ENCODE assay signal across 24 cellular contexts in the genomic region with DNA sequence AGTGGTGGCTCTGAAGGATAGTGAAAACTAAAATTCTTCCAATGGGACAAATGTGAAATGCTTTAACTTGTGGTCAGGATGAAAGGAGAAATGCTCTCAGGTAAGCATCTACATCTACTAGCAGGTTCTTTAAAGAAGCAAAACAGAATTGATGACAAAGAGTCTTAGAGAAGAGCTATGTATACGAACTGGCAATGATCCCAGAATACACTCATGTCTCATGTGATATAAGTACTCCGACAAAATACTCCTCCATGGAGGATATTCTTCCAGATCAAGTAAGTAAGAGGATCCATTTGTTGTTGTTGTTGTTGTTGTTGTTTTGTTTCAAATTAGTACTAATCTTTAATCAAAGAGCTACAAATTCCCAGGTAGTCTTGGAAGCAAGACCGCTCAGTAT.
DNase-seq lines count a peak whose midpoint lies in the region; ATAC-seq and TF ChIP-seq lines count a peak whose summit lies in the region.
"Had no signal": no experiment of that assay in that cellular context is flagged by ENCODE, and none has a peak within 500 bp of the region (broad histone marks: within the 10 kb centered on the region; RNA-seq: fewer than 3 reads in every experiment).

No MANE protein-coding gene starts in this region.

- no peak for TF ChIP-seq CTCF in fibroblast of mammary gland (conservative IDR thresholded peaks at IDR 0.05; ENCODE audit: control insufficient read depth, insufficient read depth, low read depth, low read length)

- DNase-seq in COLO829 (ENCODE audit: low spot score) (peak; percentile 75), HCEC 1CT (peak; percentile 61), RPMI7951 (ENCODE audit: low read depth) (peak; percentile 14), fibroblast of mammary gland (ENCODE audit: low read depth) (peak; percentile 61), iPS-NIHi7 (ENCODE audit: extremely low spot score) (no peak)
- DNase-seq in stimulated activated CD4-positive, alpha-beta T cell treated with anti-CD3 and anti-CD28 coated beads, Interleukin-4, amount 100 ng/mL, for 4 hours: no peak
- no peak for DNase-seq in stimulated activated naive CD8-positive, alpha-beta T cell treated with anti-CD3 and anti-CD28 coated beads, Interleukin-15, Interleukin-2, amounts not matched to agents 100 U/mL and 50 U/mL, for 24 hours
- no peak for DNase-seq in stimulated activated CD4-positive, alpha-beta T cell treated with anti-CD3 and anti-CD28 coated beads, Interleukin-15, amount 100 ng/mL, for 24 hours
- DNase-seq: activated CD4-positive, CD25-positive, alpha-beta regulatory T cell treated with anti-CD3 and anti-CD28 coated beads, Interleukin-2, amount 50 U/mL, for 72 hours; activated CD8-positive, alpha-beta T cell treated with anti-CD3 and anti-CD28 coated beads for 36 hours; activated effector memory CD4-positive, alpha-beta T cell treated with anti-CD3 and anti-CD28 coated beads, Interleukin-2, amount 50 U/mL, for 16 hours; activated naive CD8-positive, alpha-beta T cell treated with anti-CD3 and anti-CD28 coated beads, Interleukin-2, amount 10 ng/mL, durations not matched to agents 7 days and 5 days; effector CD4-positive, alpha-beta T cell; erythroblast; GF-D8; hypothalamus; NCI-H2081 treated with DMSO at 0.1 percent for 48 hours; nephron progenitor cell; ovary; right cardiac atrium; SIG-M5; stomach; tibial artery had no signal

- no peak overlapping the region for H3K4me3 ChIP-seq in fibroblast of mammary gland (ENCODE audit: control insufficient read depth, low read depth, low read length)
- H3K4me3 ChIP-seq: gastroesophageal sphincter, ovary, stomach, tibial artery had no signal

- no peak for ATAC-seq in stimulated activated naive CD8-positive, alpha-beta T cell treated with anti-CD3 and anti-CD28 coated beads, Interleukin-15, Interleukin-2, amounts not matched to agents 100 U/mL and 50 U/mL, for 24 hours
- ATAC-seq: activated CD8-positive, alpha-beta T cell treated with anti-CD3 and anti-CD28 coated beads for 36 hours; gastroesophageal sphincter; right cardiac atrium had no signal

Comparison
In these comparisons a context has a peak if more than half of its experiments do, and no peak if none do; other contexts are left out.
1. DNase-seq: peak in COLO829 (single experiment), HCEC 1CT (single experiment), RPMI7951 (single experiment) and fibroblast of mammary gland (single experiment); none in iPS-NIHi7 (single experiment), stimulated activated CD4-positive, alpha-beta T cell treated with anti-CD3 and anti-CD28 coated beads, Interleukin-4, amount 100 ng/mL, for 4 hours (0 of 2), stimulated activated naive CD8-positive, alpha-beta T cell treated with anti-CD3 and anti-CD28 coated beads, Interleukin-15, Interleukin-2, amounts not matched to agents 100 U/mL and 50 U/mL, for 24 hours (single experiment) and stimulated activated CD4-positive, alpha-beta T cell treated with anti-CD3 and anti-CD28 coated beads, Interleukin-15, amount 100 ng/mL, for 24 hours (single experiment).